ENCODE assay signal across 8 cellular contexts in the genomic region with DNA sequence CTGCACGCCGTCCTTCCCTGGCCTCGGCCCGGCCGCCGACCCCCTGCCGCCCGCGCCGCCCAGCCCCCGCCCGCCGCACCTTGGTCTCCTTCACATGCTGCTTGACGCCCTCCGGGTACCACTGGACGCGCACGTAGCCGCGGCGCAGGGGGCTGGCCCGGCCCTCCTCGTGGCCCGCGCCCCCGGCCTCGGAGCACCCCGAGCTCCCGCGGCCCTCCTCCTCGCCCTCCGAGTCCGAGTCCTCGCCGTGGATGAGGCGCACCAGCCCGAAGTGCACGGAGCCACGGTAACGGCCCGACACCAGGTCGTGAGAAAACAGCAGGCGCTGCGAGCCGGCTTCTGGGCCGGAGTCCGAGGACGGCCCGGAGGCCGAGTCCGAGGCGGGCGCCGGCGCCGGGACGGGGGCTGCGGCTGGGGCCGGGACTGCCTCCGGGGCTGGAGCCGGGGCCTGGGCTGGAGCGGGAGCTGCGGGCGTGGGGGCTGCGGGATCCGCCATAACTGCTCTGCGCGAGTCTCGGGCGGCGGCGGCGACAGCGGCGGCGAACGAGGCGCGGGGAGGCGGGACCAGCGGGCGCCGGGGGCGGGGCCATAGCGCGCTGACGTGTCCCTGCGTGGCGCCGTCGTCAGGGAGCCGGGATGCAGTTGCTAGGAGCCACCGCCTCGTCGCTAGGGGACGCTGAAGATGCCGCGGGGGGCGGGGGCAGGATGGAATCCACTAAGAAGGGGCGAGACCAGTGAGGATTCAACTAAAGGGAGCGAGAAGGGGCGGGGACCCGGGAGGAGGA. TPM values are rescaled to one million over a fixed set of nuclear protein-coding genes. Genes with fewer than 3 reads are reported as not detected.
DNase-seq lines count a peak whose midpoint lies in the region; ATAC-seq and TF ChIP-seq lines count a peak whose summit lies in the region.

Gene UBE2O (minus strand): TSS at position 507 of the 785 bp plus-strand sequence. CDS start 11 bp downstream, at position 496.

- intact Hi-C loops in lower lobe of right lung (cut with DNase I) = no loop called here

- no peaks in the 10 kb centered on the region for H3K9me3 ChIP-seq in BLaER1
- H3K9me3 ChIP-seq in duodenal mucosa (ENCODE audit: control insufficient read depth in 1 of 2, low read length in 2 of 2) = no peaks in the 10 kb centered on the region
- no peaks in the 10 kb centered on the region for H3K9me3 ChIP-seq in lower lobe of right lung

- H3K4me3 ChIP-seq in BLaER1 (peak within 1 kb of the TSS; percentile 99), duodenal mucosa (ENCODE audit: low read depth in 1 of 2, low read length in 2 of 2) (peak within 1 kb of the TSS; percentile 77 to 79), lower lobe of right lung (peak within 1 kb of the TSS; percentile 96)

- DNase-seq in GM19240 (ENCODE audit: insufficient read length, low spot score) (peak; percentile 95), NCI-H526 treated with DMSO at 0.1 percent for 48 hours (lab: John Stamatoyannopoulos, UW) (peak; percentile 75), lower lobe of right lung (peak; percentile 93)
- peak; percentile 86 to 87 for DNase-seq in activated CD4-positive, alpha-beta T cell treated with anti-CD3 and anti-CD28 coated beads, Interleukin-2, amount 50 U/mL, for 4 hours
- peak; percentile 67 to 94 (median 84) for DNase-seq in stimulated activated CD4-positive, alpha-beta T cell treated with anti-CD3 and anti-CD28 coated beads, TNF-alpha, amount 100 ng/mL, for 1 hour (ENCODE audit: low read depth in 3 of 3, low spot score in 1 of 3)

- H3K4me2 ChIP-seq in BLaER1 = peak within 1 kb of the TSS; percentile 94

- ATAC-seq in HG03469 (IDR thresholded peaks at IDR 0.05; ENCODE audit: unreplicated experiment) (peak; percentile 55), lower lobe of right lung (peak; percentile 97 to 99)

- peak; percentile 56 for TF ChIP-seq CTCF in lower lobe of right lung (IDR thresholded peaks at IDR 0.05)

- H3K36me3 ChIP-seq in BLaER1 (no peaks in the 10 kb centered on the region), duodenal mucosa (ENCODE audit: control insufficient read depth in 1 of 2, insufficient read depth in 2 of 2, low read length in 2 of 2) (no peaks in the 10 kb centered on the region), lower lobe of right lung (no peaks in the 10 kb centered on the region)

- H3K27me3 ChIP-seq in BLaER1 (no peaks in the 10 kb centered on the region), duodenal mucosa (ENCODE audit: control insufficient read depth in 1 of 2, insufficient read depth in 2 of 2, low read length in 2 of 2) (no peaks in the 10 kb centered on the region), lower lobe of right lung (ENCODE audit: low read depth) (no peaks in the 10 kb centered on the region)

- peak within 1 kb of the TSS; percentile 89 for H3K27ac ChIP-seq in BLaER1
- no peak within 1 kb of the TSS for H3K27ac ChIP-seq in duodenal mucosa (ENCODE audit: low read depth, low read length)
- peak within 1 kb of the TSS; percentile 73 for H3K27ac ChIP-seq in lower lobe of right lung

- peak within 1 kb of the TSS; percentile 92 for H3K9ac ChIP-seq in BLaER1
- peak within 1 kb of the TSS; percentile 66 to 73 for H3K9ac ChIP-seq in duodenal mucosa (ENCODE audit: low read depth in 1 of 2, low read length in 2 of 2)

- peaks cover 47% of the 10 kb centered on the region for H4K20me1 ChIP-seq in BLaER1

- H3K4me1 ChIP-seq in BLaER1 (peaks cover 44% of the 10 kb centered on the region), duodenal mucosa (ENCODE audit: control insufficient read depth in 1 of 2, insufficient read depth in 2 of 2, low read length in 2 of 2) (peaks cover 8 to 16% of the 10 kb centered on the region in 2 donors), lower lobe of right lung (peaks cover 9% of the 10 kb centered on the region)

RNA-seq across cellular contexts. Expression of gene UBE2O, which starts in this region (rescaled TPM):
- 18.2 TPM for total RNA-seq in lower lobe of right lung
